40 cellular contexts compared by ENCODE assay signal in the genomic region with DNA sequence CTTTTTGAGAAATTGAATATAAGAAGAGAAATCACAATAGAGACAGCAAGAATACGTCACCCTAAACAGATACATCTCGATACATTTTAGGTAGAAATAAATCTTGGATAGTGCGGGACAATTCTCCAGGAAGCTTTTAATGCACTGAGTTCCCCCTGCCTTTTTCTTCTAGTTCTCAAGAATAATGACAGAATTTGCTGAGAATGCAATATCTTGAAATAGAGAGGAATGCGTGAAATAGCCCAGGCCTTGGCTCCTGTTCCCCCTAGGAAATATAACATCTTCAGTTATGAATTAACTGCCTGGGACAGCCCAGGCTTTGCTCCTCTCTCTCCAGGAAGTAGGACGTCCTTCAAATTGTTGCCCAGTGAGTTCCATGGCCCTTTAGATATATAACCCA. TPM values are rescaled to one million over a fixed set of nuclear protein-coding genes. Genes with fewer than 3 reads are reported as not detected.
"Had no signal": no experiment of that assay in that cellular context is flagged by ENCODE, and none has a peak within 500 bp of the region (broad histone marks: within the 10 kb centered on the region; RNA-seq: fewer than 3 reads in every experiment).

No MANE protein-coding gene starts in this region.

- H3K9me3 ChIP-seq: ascending aorta had no signal

- ATAC-seq: activated CD8-positive, alpha-beta T cell treated with anti-CD3 and anti-CD28 coated beads for 36 hours; activated naive CD8-positive, alpha-beta T cell treated with anti-CD3 and anti-CD28 coated beads, Interleukin-2, amount 50 U/mL, for 24 hours; activated T-cell treated with anti-CD3 and anti-CD28 coated beads, Interleukin-2, amount 50 U/mL, for 4 hours; activated T-cell treated with anti-CD3 and anti-CD28 coated beads, Interleukin-2, amount 50 U/mL, for 72 hours had no signal

- H3K4me3 ChIP-seq: ascending aorta, cardiac muscle cell had no signal

- H3K4me1 Mint-ChIP-seq: activated B cell treated with CpG ODN at 0.5 μM for 24 hours; activated CD4-positive, alpha-beta T cell treated with anti-CD3 and anti-CD28 coated beads, Interleukin-2, amount 10 ng/mL, durations not matched to agents 24 days and 14 days; activated naive CD4-positive, alpha-beta T cell treated with anti-CD3 and anti-CD28 coated beads, Interleukin-2, amount 10 ng/mL, durations not matched to agents 7 days and 5 days; activated naive CD4-positive, alpha-beta T cell treated with anti-CD3 and anti-CD28 coated beads, Interleukin-2, amount 50 U/mL, for 24 hours; activated naive CD8-positive, alpha-beta T cell treated with anti-CD3 and anti-CD28 coated beads, Interleukin-2, amount 10 ng/mL, durations not matched to agents 7 days and 5 days; activated naive CD8-positive, alpha-beta T cell treated with anti-CD3 and anti-CD28 coated beads, Interleukin-2, amount 50 U/mL, for 24 hours; brain; central memory CD8-positive, alpha-beta T cell had no signal

- H3K4me3 Mint-ChIP-seq: activated B cell treated with CpG ODN at 0.5 μM for 24 hours; activated CD4-positive, alpha-beta memory T cell treated with anti-CD3 and anti-CD28 coated beads for 36 hours; activated CD4-positive, alpha-beta T cell treated with anti-CD3 and anti-CD28 coated beads, Interleukin-2, amount 10 ng/mL, durations not matched to agents 24 days and 14 days; activated CD8-positive, alpha-beta T cell treated with anti-CD3 and anti-CD28 coated beads for 36 hours; activated naive CD4-positive, alpha-beta T cell treated with anti-CD3 and anti-CD28 coated beads, Interleukin-2, amount 10 ng/mL, durations not matched to agents 7 days and 5 days; activated naive CD4-positive, alpha-beta T cell treated with anti-CD3 and anti-CD28 coated beads, Interleukin-2, amount 50 U/mL, for 24 hours; activated naive CD8-positive, alpha-beta T cell; activated naive CD8-positive, alpha-beta T cell treated with anti-CD3 and anti-CD28 coated beads, Interleukin-2, amount 10 ng/mL, durations not matched to agents 7 days and 5 days; activated naive CD8-positive, alpha-beta T cell treated with anti-CD3 and anti-CD28 coated beads, Interleukin-2, amount 50 U/mL, for 24 hours; activated T-cell treated with anti-CD3 and anti-CD28 coated beads, Interleukin-2, amount 50 U/mL, for 4 hours; activated T-cell treated with anti-CD3 and anti-CD28 coated beads, Interleukin-2, amount 50 U/mL, for 72 hours; activated T-helper 1 cell treated with anti-CD3 and anti-CD28 coated beads, Interleukin-12 subunit alpha, Interleukin-12 subunit beta, Interleukin-2, Interleukin-4 antibody, amounts not matched to agents 30 ng/mL and 10 ng/mL and 1 ng/mL, durations not matched to agents 14 hours and 24 hours and 36 hours; brain; central memory CD8-positive, alpha-beta T cell; T-helper 1 cell treated with Interleukin-12 subunit alpha and Interleukin-12 subunit beta and Interleukin-4 antibody, amounts not matched to agents 30 μg/mL and 1 μg/mL, for 36 hours; T-helper 2 cell treated with Interferon-gamma antibody and Interleukin-4, amounts not matched to agents 5 μg/mL and 100 μg/mL, for 36 hours had no signal

- H3K9me3 Mint-ChIP-seq: activated CD4-positive, alpha-beta memory T cell treated with anti-CD3 and anti-CD28 coated beads for 36 hours; activated CD4-positive, alpha-beta T cell treated with anti-CD3 and anti-CD28 coated beads, Interleukin-2, amount 10 ng/mL, durations not matched to agents 24 days and 14 days; activated naive CD4-positive, alpha-beta T cell treated with anti-CD3 and anti-CD28 coated beads, Interleukin-2, amount 10 ng/mL, durations not matched to agents 7 days and 5 days; activated naive CD4-positive, alpha-beta T cell treated with anti-CD3 and anti-CD28 coated beads, Interleukin-2, amount 50 U/mL, for 24 hours; activated naive CD8-positive, alpha-beta T cell treated with anti-CD3 and anti-CD28 coated beads, Interleukin-2, amount 50 U/mL, for 24 hours; activated T-cell treated with anti-CD3 and anti-CD28 coated beads, Interleukin-2, amount 50 U/mL, for 4 hours; activated T-helper 1 cell treated with anti-CD3 and anti-CD28 coated beads, Interleukin-12 subunit alpha, Interleukin-12 subunit beta, Interleukin-2, Interleukin-4 antibody, amounts not matched to agents 30 ng/mL and 10 ng/mL and 1 ng/mL, durations not matched to agents 14 hours and 24 hours and 36 hours; brain; T-helper 1 cell treated with Interleukin-12 subunit alpha and Interleukin-12 subunit beta and Interleukin-4 antibody, amounts not matched to agents 30 μg/mL and 1 μg/mL, for 36 hours had no signal

- H3K27ac Mint-ChIP-seq: activated B cell treated with CpG ODN at 0.5 μM for 24 hours; activated CD4-positive, alpha-beta memory T cell treated with anti-CD3 and anti-CD28 coated beads for 36 hours; activated CD4-positive, alpha-beta T cell treated with anti-CD3 and anti-CD28 coated beads, Interleukin-2, amount 10 ng/mL, durations not matched to agents 24 days and 14 days; activated CD8-positive, alpha-beta T cell treated with anti-CD3 and anti-CD28 coated beads for 36 hours; activated naive CD4-positive, alpha-beta T cell treated with anti-CD3 and anti-CD28 coated beads, Interleukin-2, amount 10 ng/mL, durations not matched to agents 7 days and 5 days; activated naive CD4-positive, alpha-beta T cell treated with anti-CD3 and anti-CD28 coated beads, Interleukin-2, amount 50 U/mL, for 24 hours; activated naive CD8-positive, alpha-beta T cell; activated naive CD8-positive, alpha-beta T cell treated with anti-CD3 and anti-CD28 coated beads, Interleukin-2, amount 10 ng/mL, durations not matched to agents 7 days and 5 days; activated naive CD8-positive, alpha-beta T cell treated with anti-CD3 and anti-CD28 coated beads, Interleukin-2, amount 50 U/mL, for 24 hours; activated T-cell treated with anti-CD3 and anti-CD28 coated beads, Interleukin-2, amount 50 U/mL, for 72 hours; activated T-helper 1 cell treated with anti-CD3 and anti-CD28 coated beads, Interleukin-12 subunit alpha, Interleukin-12 subunit beta, Interleukin-2, Interleukin-4 antibody, amounts not matched to agents 30 ng/mL and 10 ng/mL and 1 ng/mL, durations not matched to agents 14 hours and 24 hours and 36 hours; activated T-helper 2 cell treated with anti-CD3 and anti-CD28 coated beads, Interferon-gamma antibody, Interleukin-2, Interleukin-4, amounts not matched to agents 10 μg/mL and 5 μg/mL and 100 μg/mL, durations not matched to agents 14 hours and 24 hours and 36 hours; brain; T-helper 1 cell treated with Interleukin-12 subunit alpha and Interleukin-12 subunit beta and Interleukin-4 antibody, amounts not matched to agents 30 μg/mL and 1 μg/mL, for 36 hours; T-helper 2 cell treated with Interferon-gamma antibody and Interleukin-4, amounts not matched to agents 5 μg/mL and 100 μg/mL, for 36 hours had no signal

- DNase-seq: activated B cell treated with CpG ODN at 0.5 μM for 24 hours; activated CD4-positive, alpha-beta memory T cell treated with anti-CD3 and anti-CD28 coated beads for 36 hours; activated CD4-positive, alpha-beta T cell treated with anti-CD3 and anti-CD28 coated beads for 4 hours; activated CD4-positive, alpha-beta T cell treated with anti-CD3 and anti-CD28 coated beads, Interleukin-2, amount 10 ng/mL, durations not matched to agents 24 days and 14 days; activated CD4-positive, alpha-beta T cell treated with anti-CD3 and anti-CD28 coated beads, Interleukin-2, amount 50 U/mL, for 1 hour; activated CD4-positive, alpha-beta T cell treated with anti-CD3 and anti-CD28 coated beads, Interleukin-2, amount 50 U/mL, for 4 hours; activated CD4-positive, CD25-positive, alpha-beta regulatory T cell treated with anti-CD3 and anti-CD28 coated beads, Interleukin-2, amount 50 U/mL, for 72 hours; activated CD8-positive, alpha-beta memory T cell treated with anti-CD3 and anti-CD28 coated beads, Interleukin-2, amount 50 U/mL, for 4 hours; activated CD8-positive, alpha-beta T cell treated with anti-CD3 and anti-CD28 coated beads for 36 hours; activated effector memory CD4-positive, alpha-beta T cell treated with Interleukin-2 at 50 U/mL for 16 hours; activated gamma-delta T cell; activated naive CD4-positive, alpha-beta T cell treated with anti-CD3 and anti-CD28 coated beads, Interleukin-2, amount 10 ng/mL, durations not matched to agents 7 days and 5 days; activated naive CD4-positive, alpha-beta T cell treated with Interleukin-2 at 50 U/mL for 16 hours; activated naive CD8-positive, alpha-beta T cell treated with anti-CD3 and anti-CD28 coated beads, Interleukin-2, amount 10 ng/mL, durations not matched to agents 7 days and 5 days; activated naive CD8-positive, alpha-beta T cell treated with anti-CD3 and anti-CD28 coated beads, Interleukin-2, amount 50 U/mL, for 24 hours; activated T-cell treated with anti-CD3 and anti-CD28 coated beads for 4 hours; activated T-cell treated with anti-CD3 and anti-CD28 coated beads, Interleukin-2, amount 50 U/mL, for 1 hour; activated T-cell treated with anti-CD3 and anti-CD28 coated beads, Interleukin-2, amount 50 U/mL, for 4 hours; activated T-cell treated with anti-CD3 and anti-CD28 coated beads, Interleukin-2, amount 50 U/mL, for 72 hours; amygdala; anterior cingulate cortex; caudate nucleus; cerebellar nuclear complex; T-helper 2 cell; T-helper 9 cell had no signal

- H3K27me3 Mint-ChIP-seq: activated B cell treated with CpG ODN at 0.5 μM for 24 hours; activated CD4-positive, alpha-beta memory T cell treated with anti-CD3 and anti-CD28 coated beads for 36 hours; activated CD4-positive, alpha-beta T cell treated with anti-CD3 and anti-CD28 coated beads, Interleukin-2, amount 10 ng/mL, durations not matched to agents 24 days and 14 days; activated CD8-positive, alpha-beta T cell treated with anti-CD3 and anti-CD28 coated beads for 36 hours; activated naive CD4-positive, alpha-beta T cell treated with anti-CD3 and anti-CD28 coated beads, Interleukin-2, amount 10 ng/mL, durations not matched to agents 7 days and 5 days; activated naive CD4-positive, alpha-beta T cell treated with anti-CD3 and anti-CD28 coated beads, Interleukin-2, amount 50 U/mL, for 24 hours; activated naive CD8-positive, alpha-beta T cell; activated naive CD8-positive, alpha-beta T cell treated with anti-CD3 and anti-CD28 coated beads, Interleukin-2, amount 10 ng/mL, durations not matched to agents 7 days and 5 days; activated naive CD8-positive, alpha-beta T cell treated with anti-CD3 and anti-CD28 coated beads, Interleukin-2, amount 50 U/mL, for 24 hours; central memory CD8-positive, alpha-beta T cell had no signal

- H3K27me3 ChIP-seq: ascending aorta had no signal

- H3K4me1 ChIP-seq: ascending aorta had no signal

- H3K27ac ChIP-seq: ascending aorta, cardiac muscle cell, VCaP had no signal

- H3K36me3 ChIP-seq: ascending aorta, cardiac muscle cell had no signal

- H3K36me3 Mint-ChIP-seq: activated CD4-positive, alpha-beta memory T cell treated with anti-CD3 and anti-CD28 coated beads for 36 hours; activated naive CD4-positive, alpha-beta T cell treated with anti-CD3 and anti-CD28 coated beads, Interleukin-2, amount 10 ng/mL, durations not matched to agents 7 days and 5 days; activated naive CD4-positive, alpha-beta T cell treated with anti-CD3 and anti-CD28 coated beads, Interleukin-2, amount 50 U/mL, for 24 hours; activated naive CD8-positive, alpha-beta T cell; activated naive CD8-positive, alpha-beta T cell treated with anti-CD3 and anti-CD28 coated beads, Interleukin-2, amount 10 ng/mL, durations not matched to agents 7 days and 5 days; brain had no signal

- FAIRE-seq: bronchial epithelial cell, TTC549 had no signal

RNA-seq across cellular contexts. Expression of gene NRXN1, which starts 7.6 kb away (rescaled TPM):
- total RNA-seq: activated B cell treated with CpG ODN at 0.5 μM for 24 hours; activated CD4-positive, alpha-beta memory T cell treated with anti-CD3 and anti-CD28 coated beads for 36 hours; activated CD8-positive, alpha-beta memory T cell treated with anti-CD3 and anti-CD28 coated beads for 36 hours; activated CD8-positive, alpha-beta T cell treated with anti-CD3 and anti-CD28 coated beads for 36 hours; activated naive CD8-positive, alpha-beta T cell treated with anti-CD3 and anti-CD28 coated beads, Interleukin-2, amount 10 ng/mL, durations not matched to agents 7 days and 5 days; activated T-cell treated with anti-CD3 and anti-CD28 coated beads, Interleukin-2, amount 50 U/mL, for 4 hours; activated T-cell treated with anti-CD3 and anti-CD28 coated beads, Interleukin-2, amount 50 U/mL, for 72 hours; activated T-helper 1 cell treated with anti-CD3 and anti-CD28 coated beads, Interleukin-12 subunit alpha, Interleukin-12 subunit beta, Interleukin-2, Interleukin-4 antibody, amounts not matched to agents 30 ng/mL and 10 ng/mL and 1 ng/mL, durations not matched to agents 14 hours and 24 hours and 36 hours; chondrocyte had no signal
